In the genomic region with DNA sequence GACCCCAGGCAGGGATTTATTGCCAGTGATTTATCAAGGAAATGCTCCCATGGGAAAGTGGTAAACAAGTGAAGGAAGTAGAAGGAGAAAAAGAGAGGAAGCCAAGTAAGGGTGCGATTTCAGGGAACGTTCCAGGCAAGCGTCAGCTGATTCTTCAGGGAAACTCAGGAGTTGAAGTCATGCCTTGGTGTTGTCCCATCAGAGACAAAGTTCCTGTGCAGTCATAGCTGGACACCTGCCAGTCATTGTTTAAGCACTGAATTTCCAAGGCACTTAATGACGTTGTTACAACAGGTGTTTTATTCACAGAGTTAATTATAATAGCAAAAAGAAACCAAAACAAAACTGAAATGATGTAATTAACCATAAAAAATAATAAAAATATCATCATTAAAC, we compare ENCODE assay signal across 15 cellular contexts.
DNase-seq lines count a peak whose midpoint lies in the region; ATAC-seq, FAIRE-seq and TF ChIP-seq lines count a peak whose summit lies in the region.
"Had no signal": no experiment of that assay in that cellular context is flagged by ENCODE, and none has a peak within 500 bp of the region (broad histone marks: within the 10 kb centered on the region; RNA-seq: fewer than 3 reads in every experiment).

No MANE protein-coding gene starts in this region.

- H3K27me3 ChIP-seq in pancreas = no peaks in the 10 kb centered on the region
- H3K27me3 ChIP-seq: spleen, vagina had no signal

- TF ChIP-seq CTCF in pancreas (IDR thresholded peaks at IDR 0.05) = no peak
- TF ChIP-seq CTCF in omental fat pad (IDR thresholded peaks at IDR 0.05) = no peak

- H3K4me3 ChIP-seq in pancreas = no peak overlapping the region
- H3K4me3 ChIP-seq: spleen, vagina had no signal

- 7 to 11% methylated on average over 4 of the region's 4 CpGs for WGBS in pancreas, 2 donors

- peak; percentile 61 to 86 (median 74) for ATAC-seq in pancreas
- ATAC-seq in omental fat pad (ENCODE audit: low FRiP score) = no peak
- ATAC-seq in GM19351 (IDR thresholded peaks at IDR 0.05; ENCODE audit: unreplicated experiment) = no peak
- no peak for ATAC-seq in GM18498 (IDR thresholded peaks at IDR 0.05; ENCODE audit: unreplicated experiment)
- ATAC-seq in activated CD4-positive, CD25-positive, alpha-beta regulatory T cell treated with anti-CD3 and anti-CD28 coated beads, Interleukin-2, amount 50 U/mL, for 24 hours = no peak

- no peaks in the 10 kb centered on the region for H3K9me3 ChIP-seq in pancreas
- H3K9me3 ChIP-seq: spleen, vagina had no signal

- FAIRE-seq in RCC 7860 (lab: Jason Lieb, UNC) = no peak
- no peak for FAIRE-seq in pancreas (lab: Jason Lieb, UNC)

- no peaks in the 10 kb centered on the region for H3K4me1 ChIP-seq in pancreas
- H3K4me1 ChIP-seq: vagina had no signal

- H3K36me3 ChIP-seq in pancreas = no peaks in the 10 kb centered on the region
- H3K36me3 ChIP-seq: spleen, vagina had no signal

- DNase-seq in Daoy (ENCODE audit: low read depth) (peak; percentile 6), RCC 7860 (ENCODE audit: low spot score) (peak; percentile 6), epithelial cell of prostate (ENCODE audit: low read depth, low spot score) (peak; percentile 12), pancreas (peak in 4 of 6 donors; percentile 32 to 57 (median 48)), omental fat pad (ENCODE audit: low spot score) (no peak)
- DNase-seq: COR-L47, GF-D8, KG1, NCI-H446 treated with DMSO at 0.1 percent for 48 hours, spleen, T1000 had no signal

- intact Hi-C loops in pancreas (cut with DNase I) = no loop called here

- H3K27ac ChIP-seq in epithelial cell of prostate (no peak overlapping the region), pancreas (peak overlapping the region in 1 of 4 donors; percentile 39)
- H3K27ac ChIP-seq: vagina had no signal

Comparison
In these comparisons a context has a peak if more than half of its experiments do, and no peak if none do; other contexts are left out.
1. ATAC-seq: peak in pancreas (4 of 4); none in omental fat pad (single experiment), GM19351 (single experiment), GM18498 (single experiment) and activated CD4-positive, CD25-positive, alpha-beta regulatory T cell treated with anti-CD3 and anti-CD28 coated beads, Interleukin-2, amount 50 U/mL, for 24 hours (0 of 2).